Comparison of ENCODE assay signal across 8 cellular contexts in the genomic region with DNA sequence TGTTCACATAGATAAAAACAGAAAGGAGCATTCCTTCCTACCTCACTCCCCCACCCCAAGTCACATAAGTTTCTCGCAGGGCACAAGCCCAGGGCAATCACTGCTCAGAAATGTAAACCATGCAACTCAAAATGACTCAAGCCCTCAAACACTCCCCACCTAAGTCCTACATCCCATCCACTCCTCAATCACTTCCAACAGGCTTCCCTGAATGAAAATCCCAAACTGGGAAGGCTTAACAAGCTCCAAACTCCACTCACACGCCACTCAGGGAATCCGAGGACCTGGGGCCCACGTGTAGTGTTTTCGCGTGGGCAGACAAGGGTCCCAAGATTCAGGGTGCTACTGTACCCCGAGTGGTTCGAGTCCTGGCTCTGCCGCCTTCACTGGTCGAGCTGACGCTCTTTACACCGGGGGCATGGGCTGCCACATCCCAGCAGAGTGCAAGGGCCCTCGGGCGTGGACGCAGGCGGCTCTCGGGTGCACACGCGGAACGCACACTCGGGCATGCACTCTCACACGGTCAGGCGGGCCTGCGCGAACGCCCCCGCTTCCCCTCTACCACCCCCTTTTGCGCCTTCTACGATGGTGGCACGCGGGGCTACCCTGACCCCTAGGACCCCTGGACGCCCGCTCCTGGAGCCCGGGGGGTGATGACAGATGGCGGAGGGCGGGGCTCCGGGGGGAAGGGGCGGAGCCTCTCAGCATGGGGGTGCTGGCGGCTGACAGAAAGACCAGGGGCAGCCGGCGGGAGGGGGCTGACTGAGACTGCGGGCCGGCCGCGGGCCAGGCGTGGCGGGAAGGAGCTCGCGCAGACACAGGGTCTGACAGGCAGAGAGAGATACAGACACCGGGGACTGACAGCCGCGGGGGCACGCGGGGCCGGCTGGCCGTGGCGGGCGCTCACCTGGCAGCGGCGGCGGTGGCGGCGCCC. TPM values are rescaled to one million over a fixed set of nuclear protein-coding genes. Genes with fewer than 3 reads are reported as not detected.
DNase-seq lines count a peak whose midpoint lies in the region; TF ChIP-seq lines count a peak whose summit lies in the region.

No MANE protein-coding gene starts in this region.

- DNase-seq in HFFc6: peak; percentile 73
- DNase-seq in MV-4-11 (lab: John Stamatoyannopoulos, UW): peak; percentile 25
- DNase-seq in T47D (ENCODE audit: low read depth in 1 of 2, low spot score in 1 of 2): peak; percentile 63 to 85
- peak; percentile 60 to 66 (median 66) for DNase-seq in immature natural killer cell
- DNase-seq in stimulated activated CD4-positive, alpha-beta T cell treated with anti-CD3 and anti-CD28 coated beads, Interleukin-12 subunit alpha, Interleukin-12 subunit beta, amount 100 ng/mL, for 24 hours (ENCODE audit: low read depth in 2 of 2): peak; percentile 62 to 76
- DNase-seq in DMS153 treated with DMSO at 0.1 percent for 48 hours (lab: John Stamatoyannopoulos, UW; ENCODE audit: unreplicated experiment): no peak

- H3K27ac ChIP-seq in VCaP: peak overlapping the region; percentile 85

- H3K27me3 Mint-ChIP-seq in HFFc6 (ENCODE audit: insufficient read depth): peaks cover 2% of the 10 kb centered on the region; the same call in 1 of the 2 replicates
- peaks cover 0 to 5% (median 0%) of the 10 kb centered on the region in 3 donors for H3K27me3 Mint-ChIP-seq in immature natural killer cell (ENCODE audit: low read depth in 3 of 3)

- peaks cover 4% of the 10 kb centered on the region; the same call in 1 of the 2 replicates for H3K36me3 Mint-ChIP-seq in HFFc6 (ENCODE audit: low read depth)
- H3K36me3 Mint-ChIP-seq in immature natural killer cell: no peaks in the 10 kb centered on the region

- peak overlapping the region; percentile 57 for H3K4me3 ChIP-seq in GM12875 (ENCODE audit: low read depth, low read length)

- TF ChIP-seq CTCF in GM12875 (IDR thresholded peaks at IDR 0.05; ENCODE audit: borderline replicate concordance, insufficient read depth, low read depth, low read length) (no peak), HFFc6 (IDR thresholded peaks at IDR 0.05) (no peak), VCaP (conservative IDR thresholded peaks at IDR 0.05) (no peak)

- peak overlapping the region; percentile 97 for H3K27ac Mint-ChIP-seq in HFFc6
- peak overlapping the region; percentile 49 to 90 (median 74) for H3K27ac Mint-ChIP-seq in immature natural killer cell

- in situ Hi-C loops in T47D (cut with HindIII; ENCODE audit: low pct_unique_long_range_greater_than_20kb, low sequenced_read_pairs): no loop called here

- H3K4me3 Mint-ChIP-seq in HFFc6 (peak overlapping the region; percentile 90), immature natural killer cell (peak overlapping the region; percentile 86 to 91 (median 86))

- H3K4me1 Mint-ChIP-seq in HFFc6 (ENCODE audit: low read depth) (peaks cover 50% of the 10 kb centered on the region), immature natural killer cell (peaks cover 15 to 17% of the 10 kb centered on the region in 2 donors)

- H3K9me3 Mint-ChIP-seq in HFFc6 (no peaks in the 10 kb centered on the region), immature natural killer cell (no peaks in the 10 kb centered on the region)

RNA-seq across cellular contexts. Expression of a gene that starts 0.7 kb away (rescaled TPM):
- 10 to 100 TPM; 64.1 to 80.1 (median 72.0) TPM for total RNA-seq in HFFc6 (2021; fragmentation: NEBNext Ultra II Directional; extraction: Animal tissue kit (Norgen Biotek cat#: 25700))
- 1 to 10 TPM; 2.1 to 3.9 (median 3.3) TPM for polyA plus RNA-seq in immature natural killer cell

RNA-seq across cellular contexts. Expression of a gene that starts 23.8 kb away (rescaled TPM):
- total RNA-seq in HFFc6 (2021; fragmentation: NEBNext Ultra II Directional; extraction: Animal tissue kit (Norgen Biotek cat#: 25700)): 10 to 100 TPM; 11.9 to 14.2 (median 13.2) TPM
- under 1 TPM in 1 of 3 donors, not detected in 2; 0.04 TPM for polyA plus RNA-seq in immature natural killer cell

RNA-seq across cellular contexts. Expression of a gene that starts 49.7 kb away (rescaled TPM):
- total RNA-seq in HFFc6 (2021; fragmentation: NEBNext Ultra II Directional; extraction: Animal tissue kit (Norgen Biotek cat#: 25700)): not detected
- polyA plus RNA-seq in immature natural killer cell: not detected
